In genomic region chr16:21685034-21685455, GRCh38 we compare ENCODE assay signal across 1 cellular context.
TF ChIP-seq lines count a peak whose summit lies in the region.

No MANE protein-coding gene starts in this region.

TF ChIP-seq in A549, 52 proteins besides CTCF, POLR2A, EP300 and RAD21:
- TF ChIP-seq REST (IDR thresholded peaks at IDR 0.05) = peak; percentile 78
- no peak for TF ChIP-seq MAX (IDR thresholded peaks at IDR 0.05)
